In genomic region chr17:14107889-14108288, GRCh38 we compare ENCODE assay signal across 1 cellular context.
TF ChIP-seq lines count a peak whose summit lies in the region.

No MANE protein-coding gene starts in this region.

TF ChIP-seq in GM12878, 131 proteins besides CTCF, POLR2A, EP300 and RAD21 (continued from another document):
- TF ChIP-seq, protein P1, sequence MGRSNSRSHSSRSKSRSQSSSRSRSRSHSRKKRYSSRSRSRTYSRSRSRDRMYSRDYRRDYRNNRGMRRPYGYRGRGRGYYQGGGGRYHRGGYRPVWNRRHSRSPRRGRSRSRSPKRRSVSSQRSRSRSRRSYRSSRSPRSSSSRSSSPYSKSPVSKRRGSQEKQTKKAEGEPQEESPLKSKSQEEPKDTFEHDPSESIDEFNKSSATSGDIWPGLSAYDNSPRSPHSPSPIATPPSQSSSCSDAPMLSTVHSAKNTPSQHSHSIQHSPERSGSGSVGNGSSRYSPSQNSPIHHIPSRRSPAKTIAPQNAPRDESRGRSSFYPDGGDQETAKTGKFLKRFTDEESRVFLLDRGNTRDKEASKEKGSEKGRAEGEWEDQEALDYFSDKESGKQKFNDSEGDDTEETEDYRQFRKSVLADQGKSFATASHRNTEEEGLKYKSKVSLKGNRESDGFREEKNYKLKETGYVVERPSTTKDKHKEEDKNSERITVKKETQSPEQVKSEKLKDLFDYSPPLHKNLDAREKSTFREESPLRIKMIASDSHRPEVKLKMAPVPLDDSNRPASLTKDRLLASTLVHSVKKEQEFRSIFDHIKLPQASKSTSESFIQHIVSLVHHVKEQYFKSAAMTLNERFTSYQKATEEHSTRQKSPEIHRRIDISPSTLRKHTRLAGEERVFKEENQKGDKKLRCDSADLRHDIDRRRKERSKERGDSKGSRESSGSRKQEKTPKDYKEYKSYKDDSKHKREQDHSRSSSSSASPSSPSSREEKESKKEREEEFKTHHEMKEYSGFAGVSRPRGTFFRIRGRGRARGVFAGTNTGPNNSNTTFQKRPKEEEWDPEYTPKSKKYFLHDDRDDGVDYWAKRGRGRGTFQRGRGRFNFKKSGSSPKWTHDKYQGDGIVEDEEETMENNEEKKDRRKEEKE (IDR thresholded peaks at IDR 0.05): no peak
- TF ChIP-seq FOXM1 (IDR thresholded peaks at IDR 0.05; ENCODE audit: low read depth, low read length) (no peak), KLF5 (IDR thresholded peaks at IDR 0.05; ENCODE audit: partially characterized antibody) (no peak), CBFB (IDR thresholded peaks at IDR 0.05; ENCODE audit: low read depth) (no peak), KAT2A (conservative IDR thresholded peaks at IDR 0.05; ENCODE audit: control insufficient read depth, low read depth, low read length) (no peak), WRNIP1 (IDR thresholded peaks at IDR 0.05; ENCODE audit: borderline replicate concordance, low read depth, low read length) (no peak), E4F1 (IDR thresholded peaks at IDR 0.05; ENCODE audit: borderline replicate concordance, partially characterized antibody) (no peak), RUNX3 (IDR thresholded peaks at IDR 0.05; ENCODE audit: low read length) (no peak), POLR2AphosphoS5 (IDR thresholded peaks at IDR 0.05; ENCODE audit: low read length) (no peak), CREM (IDR thresholded peaks at IDR 0.05; ENCODE audit: low read depth) (no peak), NFXL1 (IDR thresholded peaks at IDR 0.05; ENCODE audit: borderline replicate concordance) (no peak), MTA3 (IDR thresholded peaks at IDR 0.05; ENCODE audit: borderline replicate concordance, low read length) (no peak), RAD51 (IDR thresholded peaks at IDR 0.05) (no peak)
- TF ChIP-seq, protein P2, sequence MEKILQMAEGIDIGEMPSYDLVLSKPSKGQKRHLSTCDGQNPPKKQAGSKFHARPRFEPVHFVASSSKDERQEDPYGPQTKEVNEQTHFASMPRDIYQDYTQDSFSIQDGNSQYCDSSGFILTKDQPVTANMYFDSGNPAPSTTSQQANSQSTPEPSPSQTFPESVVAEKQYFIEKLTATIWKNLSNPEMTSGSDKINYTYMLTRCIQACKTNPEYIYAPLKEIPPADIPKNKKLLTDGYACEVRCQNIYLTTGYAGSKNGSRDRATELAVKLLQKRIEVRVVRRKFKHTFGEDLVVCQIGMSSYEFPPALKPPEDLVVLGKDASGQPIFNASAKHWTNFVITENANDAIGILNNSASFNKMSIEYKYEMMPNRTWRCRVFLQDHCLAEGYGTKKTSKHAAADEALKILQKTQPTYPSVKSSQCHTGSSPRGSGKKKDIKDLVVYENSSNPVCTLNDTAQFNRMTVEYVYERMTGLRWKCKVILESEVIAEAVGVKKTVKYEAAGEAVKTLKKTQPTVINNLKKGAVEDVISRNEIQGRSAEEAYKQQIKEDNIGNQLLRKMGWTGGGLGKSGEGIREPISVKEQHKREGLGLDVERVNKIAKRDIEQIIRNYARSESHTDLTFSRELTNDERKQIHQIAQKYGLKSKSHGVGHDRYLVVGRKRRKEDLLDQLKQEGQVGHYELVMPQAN (conservative IDR thresholded peaks at IDR 0.05): no peak
- TF ChIP-seq, protein P3, sequence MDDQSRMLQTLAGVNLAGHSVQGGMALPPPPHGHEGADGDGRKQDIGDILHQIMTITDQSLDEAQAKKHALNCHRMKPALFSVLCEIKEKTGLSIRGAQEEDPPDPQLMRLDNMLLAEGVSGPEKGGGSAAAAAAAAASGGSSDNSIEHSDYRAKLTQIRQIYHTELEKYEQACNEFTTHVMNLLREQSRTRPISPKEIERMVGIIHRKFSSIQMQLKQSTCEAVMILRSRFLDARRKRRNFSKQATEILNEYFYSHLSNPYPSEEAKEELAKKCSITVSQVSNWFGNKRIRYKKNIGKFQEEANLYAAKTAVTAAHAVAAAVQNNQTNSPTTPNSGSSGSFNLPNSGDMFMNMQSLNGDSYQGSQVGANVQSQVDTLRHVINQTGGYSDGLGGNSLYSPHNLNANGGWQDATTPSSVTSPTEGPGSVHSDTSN (IDR thresholded peaks at IDR 0.05; ENCODE audit: insufficient replicate concordance, low read depth, low read length): no peak
